ENCODE assay signal across 23 cellular contexts in the genomic region with DNA sequence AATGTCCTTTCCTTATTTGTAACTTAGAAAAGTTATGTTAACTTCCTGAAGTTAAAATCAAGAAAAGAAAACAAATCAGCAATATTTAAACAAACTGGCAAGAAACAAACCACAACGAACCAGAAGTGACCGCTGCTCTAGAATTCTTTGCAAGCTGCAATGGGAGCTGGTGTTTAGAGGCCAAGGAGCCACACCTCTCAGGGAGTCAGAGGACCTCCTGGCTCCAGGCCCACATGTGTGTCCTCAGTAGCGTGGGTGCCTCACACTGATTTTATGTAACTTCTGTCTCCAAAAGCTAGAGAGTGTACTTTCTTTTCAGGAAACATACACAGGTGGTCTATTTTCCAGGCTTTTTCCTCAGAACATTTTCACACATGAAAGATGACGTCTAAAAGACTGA.
DNase-seq lines count a peak whose midpoint lies in the region; FAIRE-seq and TF ChIP-seq lines count a peak whose summit lies in the region.
"Had no signal": no experiment of that assay in that cellular context is flagged by ENCODE, and none has a peak within 500 bp of the region (broad histone marks: within the 10 kb centered on the region; RNA-seq: fewer than 3 reads in every experiment).

No MANE protein-coding gene starts in this region.

- no peak overlapping the region for H3K9ac ChIP-seq in mammary epithelial cell (ENCODE audit: insufficient read depth, low read length)
- no peak overlapping the region for H3K9ac ChIP-seq in kidney (ENCODE audit: low read length in 2 of 2)
- H3K9ac ChIP-seq: BLaER1 treated with 17β-estradiol and CSF1 and Interleukin-3, amounts not matched to agents 10 nM and 100 nM had no signal

- no peaks in the 10 kb centered on the region for H3K79me2 ChIP-seq in mammary epithelial cell (ENCODE audit: insufficient read depth, low read length)

- no peaks in the 10 kb centered on the region for H3K36me3 Mint-ChIP-seq in MCF 10A (ENCODE audit: insufficient read depth, unreplicated experiment)
- H3K36me3 Mint-ChIP-seq: CD14-positive monocyte; CD4-positive, alpha-beta memory T cell had no signal

- H2AFZ ChIP-seq in mammary epithelial cell (ENCODE audit: low read depth, low read length), result no peak overlapping the region

- H3K27ac ChIP-seq in mammary epithelial cell (ENCODE audit: insufficient read depth, low read depth, low read length), result no peak overlapping the region
- H3K27ac ChIP-seq in coronary artery, result no peak overlapping the region
- no peak overlapping the region for H3K27ac ChIP-seq in kidney (ENCODE audit: low read depth in 2 of 2, low read length in 2 of 2)
- H3K27ac ChIP-seq: 22Rv1; A549; BLaER1 treated with 17β-estradiol and CSF1 and Interleukin-3, amounts not matched to agents 10 nM and 100 nM had no signal

- H3K9me3 ChIP-seq in mammary epithelial cell (replicated peaks; ENCODE audit: insufficient read depth, low read length) (no peaks in the 10 kb centered on the region), kidney (ENCODE audit: control insufficient read depth in 1 of 2, low read length in 2 of 2) (no peaks in the 10 kb centered on the region)
- H3K9me3 ChIP-seq: A549, BE2C had no signal

- H3K27ac Mint-ChIP-seq in MCF 10A (ENCODE audit: low read depth, unreplicated experiment), result no peak overlapping the region
- H3K27ac Mint-ChIP-seq: CD14-positive monocyte; CD4-positive, alpha-beta memory T cell had no signal

- WGBS in mammary epithelial cell (ENCODE audit: low coverage, missing lambda C conversion rate), result 74% methylated on average over 4 of the region's 4 CpGs

- no TSS peak for BruUV-seq in MCF 10A (replicated peaks; lab: Mats Ljungman, UMichigan)
- BruUV-seq in mammary epithelial cell (replicated peaks; lab: Mats Ljungman, UMichigan), result no TSS peak

- peaks cover 6% of the 10 kb centered on the region for H3K4me1 ChIP-seq in mammary epithelial cell (ENCODE audit: insufficient read depth, low read length)
- no peaks in the 10 kb centered on the region for H3K4me1 ChIP-seq in kidney (ENCODE audit: control insufficient read depth in 1 of 2, insufficient read depth in 1 of 2, low read depth in 1 of 2, low read length in 2 of 2)
- H3K4me1 ChIP-seq: A549, BE2C had no signal

- POLR2A ChIA-PET in MCF 10A (lab: Yijun Ruan, JAX), result interaction anchor here (0.7 kb wide), 1 partner anchor 17 kb away, joined by 3 read pairs; no protein-coding TSS in a partner anchor

- no peak overlapping the region for H3K4me3 Mint-ChIP-seq in MCF 10A (ENCODE audit: unreplicated experiment)
- H3K4me3 Mint-ChIP-seq: CD14-positive monocyte; CD4-positive, alpha-beta memory T cell had no signal

- H3K27me3 Mint-ChIP-seq in MCF 10A (ENCODE audit: insufficient read depth, unreplicated experiment), result no peaks in the 10 kb centered on the region
- H3K27me3 Mint-ChIP-seq: CD4-positive, alpha-beta memory T cell had no signal

- H3K4me2 ChIP-seq in mammary epithelial cell (ENCODE audit: insufficient read depth, low read depth, low read length), result no peak overlapping the region
- H3K4me2 ChIP-seq: A549; BLaER1 treated with 17β-estradiol and CSF1 and Interleukin-3, amounts not matched to agents 10 nM and 100 nM had no signal

- H4K20me1 ChIP-seq in mammary epithelial cell (ENCODE audit: insufficient read depth, low read length), result no peaks in the 10 kb centered on the region
- H4K20me1 ChIP-seq: BLaER1 treated with 17β-estradiol and CSF1 and Interleukin-3, amounts not matched to agents 10 nM and 100 nM had no signal

- intact Hi-C loops in MCF 10A (cut with micrococcal nuclease), result no loop called here
- intact Hi-C loops in mammary epithelial cell (cut with micrococcal nuclease), result no loop called here
- intact Hi-C loops in kidney (cut with DNase I), result no loop called here

- FAIRE-seq in kidney (lab: Jason Lieb, UNC), result no peak
- FAIRE-seq: A549, G401.6, GM12892 had no signal

- DNase-seq in MCF 10A (ENCODE audit: unreplicated experiment) (peak; percentile 53), mammary epithelial cell (no peak), coronary artery (ENCODE audit: low spot score) (peak; percentile 29), ureter (ENCODE audit: low spot score) (peak; percentile 18), kidney (no peak)
- no peak for DNase-seq in activated CD4-positive, CD25-positive, alpha-beta regulatory T cell (lab: John Stamatoyannopoulos, UW)
- DNase-seq: ACHN; AML-193; BE2C; Calu3; CD4-positive, alpha-beta memory T cell; COR-L47; DMS153; DND-41; GOT3; H7; HCEC 1CT had no signal

- H3K9me3 Mint-ChIP-seq in MCF 10A (ENCODE audit: unreplicated experiment), result no peaks in the 10 kb centered on the region

- H3K36me3 ChIP-seq in mammary epithelial cell (ENCODE audit: insufficient read depth, low read length), result no peaks in the 10 kb centered on the region
- H3K36me3 ChIP-seq in kidney (ENCODE audit: control insufficient read depth in 1 of 2, insufficient read depth in 2 of 2, low read length in 2 of 2), result no peaks in the 10 kb centered on the region
- H3K36me3 ChIP-seq: BE2C; BLaER1 treated with 17β-estradiol and CSF1 and Interleukin-3, amounts not matched to agents 10 nM and 100 nM had no signal

- H3K4me3 ChIP-seq in mammary epithelial cell (replicated peaks in 1 of 3; ENCODE audit: insufficient read depth in 1 of 3, low read depth in 2 of 3, low read length in 3 of 3) (no peak overlapping the region), coronary artery (no peak overlapping the region), kidney (ENCODE audit: low read length in 2 of 2) (no peak overlapping the region)
- H3K4me3 ChIP-seq: A549; BLaER1 treated with 17β-estradiol and CSF1 and Interleukin-3, amounts not matched to agents 10 nM and 100 nM had no signal

- CTCF ChIA-PET in MCF 10A (lab: Yijun Ruan, JAX) (no interaction called here), mammary epithelial cell (lab: Charles Lee; ENCODE audit: low non-redundant PET) (no interaction called here)

- in situ Hi-C loops in mammary epithelial cell (cut with MboI; ENCODE audit: low sequenced_read_pairs in 2 of 2), result no loop called here

- H3K4me1 Mint-ChIP-seq in MCF 10A (ENCODE audit: insufficient read depth, unreplicated experiment), result peaks cover 8% of the 10 kb centered on the region
- H3K4me1 Mint-ChIP-seq: CD14-positive monocyte; CD4-positive, alpha-beta memory T cell had no signal

- no peak for TF ChIP-seq CTCF in MCF 10A (IDR thresholded peaks at IDR 0.05; ENCODE audit: unreplicated experiment)
- TF ChIP-seq CTCF in mammary epithelial cell (conservative IDR thresholded peaks at IDR 0.05 in 1 of 2, IDR thresholded peaks at IDR 0.05 in 1 of 2; ENCODE audit: extremely low read depth in 1 of 2, insufficient read depth in 1 of 2, low read depth in 1 of 2, low read length in 2 of 2), result no peak
- no peak for TF ChIP-seq CTCF in coronary artery (IDR thresholded peaks at IDR 0.05)
- no peak for TF ChIP-seq CTCF in kidney (IDR thresholded peaks at IDR 0.05; ENCODE audit: borderline replicate concordance, extremely low read depth, insufficient read depth)

- H3K27me3 ChIP-seq in mammary epithelial cell (ENCODE audit: insufficient read depth, low read length), result no peaks in the 10 kb centered on the region
- H3K27me3 ChIP-seq: BE2C; BLaER1 treated with 17β-estradiol and CSF1 and Interleukin-3, amounts not matched to agents 10 nM and 100 nM had no signal

- dilution Hi-C loops in mammary epithelial cell (cut with HindIII; ENCODE audit: low sequenced_read_pairs), result no loop called here

Comparison
In these comparisons a context has a peak if more than half of its experiments do, and no peak if none do; other contexts are left out.
1. DNase-seq: peak in MCF 10A (single experiment), coronary artery (single experiment) and ureter (single experiment); none in mammary epithelial cell (single experiment), kidney (single experiment) and activated CD4-positive, CD25-positive, alpha-beta regulatory T cell (0 of 4).